Comparison of ENCODE assay signal across 27 cellular contexts in genomic region chr12:25502071-25502555, GRCh38. TPM values are rescaled to one million over a fixed set of nuclear protein-coding genes. Genes with fewer than 3 reads are reported as not detected.
"Had no signal": no experiment of that assay in that cellular context is flagged by ENCODE, and none has a peak within 500 bp of the region (broad histone marks: within the 10 kb centered on the region; RNA-seq: fewer than 3 reads in every experiment).

No MANE protein-coding gene starts in this region.

- DNase-seq: cortex of kidney; dorsolateral prefrontal cortex; effector CD8-positive, alpha-beta T cell; gastrocnemius medialis; heart right ventricle; hypothalamus; mammary epithelial cell; naive thymus-derived CD8-positive, alpha-beta T cell; psoas muscle; sigmoid colon; small intestine; stimulated activated CD4-positive, alpha-beta T cell treated with anti-CD3 and anti-CD28 coated beads, Interleukin-4, amount 100 ng/mL, for 1 hour; stimulated activated CD8-positive, alpha-beta memory T cell treated with anti-CD3 and anti-CD28 coated beads, Interleukin-4, amount 100 ng/mL, for 48 hours; stimulated activated naive CD8-positive, alpha-beta T cell treated with anti-CD3 and anti-CD28 coated beads, Interleukin-15, Interleukin-2, amounts not matched to agents 100 U/mL and 50 U/mL, for 24 hours; tibial artery; upper lobe of left lung; uterus had no signal

- H3K9me3 ChIP-seq: gastrocnemius medialis, neutrophil, right atrium auricular region, upper lobe of left lung, uterus had no signal

- H3K4me3 ChIP-seq: dorsolateral prefrontal cortex, gastrocnemius medialis, heart right ventricle, psoas muscle, right atrium auricular region, sigmoid colon, tibial artery, upper lobe of left lung, uterus had no signal

- H3K36me3 ChIP-seq: gastrocnemius medialis, heart right ventricle, neutrophil, right atrium auricular region, sigmoid colon, tibial artery, upper lobe of left lung, uterus had no signal

- H3K4me1 ChIP-seq: gastrocnemius medialis, heart right ventricle, psoas muscle, right atrium auricular region, sigmoid colon, tibial artery, upper lobe of left lung, uterus had no signal

- ATAC-seq: gastrocnemius medialis; heart right ventricle; left lobe of liver; naive thymus-derived CD8-positive, alpha-beta T cell; psoas muscle; stimulated activated effector memory CD8-positive, alpha-beta T cell treated with anti-CD3 and anti-CD28 coated beads, Interleukin-12 subunit alpha, Interleukin-12 subunit beta, amount 100 ng/mL, for 72 hours; stimulated activated naive CD8-positive, alpha-beta T cell treated with anti-CD3 and anti-CD28 coated beads, Interleukin-15, Interleukin-2, amounts not matched to agents 100 U/mL and 50 U/mL, for 24 hours had no signal

- H3K27me3 ChIP-seq: gastrocnemius medialis, neutrophil, right atrium auricular region, sigmoid colon, tibial artery, upper lobe of left lung, uterus had no signal

RNA-seq across cellular contexts. Expression of gene LMNTD1, which starts 51.0 kb away (rescaled TPM):
- total RNA-seq: fibroblast of lung; fibroblast of villous mesenchyme; gastrocnemius medialis; heart right ventricle; left lobe of liver; lower leg skin; mesenteric fat pad; mononuclear cell; naive thymus-derived CD8-positive, alpha-beta T cell; osteoblast; psoas muscle had no signal
